In genomic region chr18:55404811-55405654, GRCh38 we compare ENCODE assay signal across 9 cellular contexts.
DNase-seq lines count a peak whose midpoint lies in the region; ATAC-seq and TF ChIP-seq lines count a peak whose summit lies in the region.
"Had no signal": no experiment of that assay in that cellular context is flagged by ENCODE, and none has a peak within 500 bp of the region (broad histone marks: within the 10 kb centered on the region; RNA-seq: fewer than 3 reads in every experiment).

No MANE protein-coding gene starts in this region.

- H3K9ac ChIP-seq in OCI-LY1 (ENCODE audit: low read length) = no peak overlapping the region

- H3K79me2 ChIP-seq in OCI-LY1 (ENCODE audit: insufficient read depth, low read length) = peaks cover 89% of the 10 kb centered on the region

- H3K9me3 Mint-ChIP-seq in effector memory CD8-positive, alpha-beta T cell = no peaks in the 10 kb centered on the region
- H3K9me3 Mint-ChIP-seq: activated CD4-positive, alpha-beta T cell treated with anti-CD3 and anti-CD28 coated beads, Interleukin-2, amount 10 ng/mL, durations not matched to agents 24 days and 14 days had no signal

- TF ChIP-seq CTCF in OCI-LY1 (IDR thresholded peaks at IDR 0.05; ENCODE audit: low read length) (no peak), fibroblast of villous mesenchyme (IDR thresholded peaks at IDR 0.05; ENCODE audit: insufficient read depth, low read depth, low read length) (no peak)

- H3K4me3 Mint-ChIP-seq in effector memory CD8-positive, alpha-beta T cell = no peak overlapping the region
- H3K4me3 Mint-ChIP-seq: activated CD4-positive, alpha-beta T cell treated with anti-CD3 and anti-CD28 coated beads, Interleukin-2, amount 10 ng/mL, durations not matched to agents 24 days and 14 days had no signal

- H3K27ac Mint-ChIP-seq in effector memory CD8-positive, alpha-beta T cell = no peak overlapping the region
- H3K27ac Mint-ChIP-seq: activated CD4-positive, alpha-beta T cell treated with anti-CD3 and anti-CD28 coated beads, Interleukin-2, amount 10 ng/mL, durations not matched to agents 24 days and 14 days had no signal

- H3K4me3 ChIP-seq in OCI-LY1 (ENCODE audit: low read depth, low read length, poor library complexity, severe bottlenecking) (no peak overlapping the region), fibroblast of villous mesenchyme (ENCODE audit: low read depth, low read length) (no peak overlapping the region), skin epidermis (no peak overlapping the region)

- H3K36me3 ChIP-seq in OCI-LY1 (ENCODE audit: insufficient read depth, low read length) = peaks cover 30% of the 10 kb centered on the region

- DNase-seq in fibroblast of villous mesenchyme (ENCODE audit: low read depth) (peak; percentile 58), inferior parietal cortex (ENCODE audit: extremely low spot score) (no peak), dedifferentiated amniotic fluid mesenchymal stem cell (ENCODE audit: extremely low spot score) (no peak), AG08396 (ENCODE audit: low spot score) (no peak)
- no peak for DNase-seq in effector memory CD8-positive, alpha-beta T cell
- DNase-seq: activated CD4-positive, alpha-beta T cell treated with anti-CD3 and anti-CD28 coated beads, Interleukin-2, amount 10 ng/mL, durations not matched to agents 24 days and 14 days had no signal

- peaks cover 71% of the 10 kb centered on the region for H3K4me1 ChIP-seq in OCI-LY1 (ENCODE audit: insufficient read depth, low read length, severe bottlenecking)

- H3K4me2 ChIP-seq in OCI-LY1 (ENCODE audit: low read length) = peak overlapping the region; percentile 29; the same call in 1 of the 2 replicates

- peak; percentile 72 for ATAC-seq in GM18907 (IDR thresholded peaks at IDR 0.05; ENCODE audit: unreplicated experiment)
- no peak for ATAC-seq in effector memory CD8-positive, alpha-beta T cell (replicated peaks)

- no peaks in the 10 kb centered on the region for H3K36me3 Mint-ChIP-seq in effector memory CD8-positive, alpha-beta T cell (ENCODE audit: insufficient read depth)

- H3K9me3 ChIP-seq in OCI-LY1 (ENCODE audit: low read length) = no peaks in the 10 kb centered on the region

- H3K27me3 ChIP-seq in OCI-LY1 (ENCODE audit: insufficient read depth, low read length) = no peaks in the 10 kb centered on the region

- H2AFZ ChIP-seq in OCI-LY1 (ENCODE audit: low read length) = no peak overlapping the region

- 0 out of 2 replicates have a peak, but pooled peaks cover 4% of the 10 kb centered on the region for H3F3A ChIP-seq in OCI-LY1 (ENCODE audit: insufficient read depth, low read length)

- H3K27me3 Mint-ChIP-seq in effector memory CD8-positive, alpha-beta T cell = no peaks in the 10 kb centered on the region
- H3K27me3 Mint-ChIP-seq: activated CD4-positive, alpha-beta T cell treated with anti-CD3 and anti-CD28 coated beads, Interleukin-2, amount 10 ng/mL, durations not matched to agents 24 days and 14 days had no signal

- H3K27ac ChIP-seq in OCI-LY1 (ENCODE audit: low read depth, low read length, poor library complexity, severe bottlenecking) = no peak overlapping the region
- peak overlapping the region in 11 of 21 experiments; percentile 18 to 73 (median 32) for H3K27ac ChIP-seq in skin epidermis

- no peaks in the 10 kb centered on the region for H3K9me2 ChIP-seq in OCI-LY1 (ENCODE audit: low read depth, low read length)

- H4K20me1 ChIP-seq in OCI-LY1 (ENCODE audit: insufficient read depth, low read length) = peaks cover 5% of the 10 kb centered on the region; the same call in 1 of the 2 replicates

- H3K4me1 Mint-ChIP-seq in effector memory CD8-positive, alpha-beta T cell (ENCODE audit: low read depth in 2 of 2) = no peaks in the 10 kb centered on the region
- H3K4me1 Mint-ChIP-seq: activated CD4-positive, alpha-beta T cell treated with anti-CD3 and anti-CD28 coated beads, Interleukin-2, amount 10 ng/mL, durations not matched to agents 24 days and 14 days had no signal
